ENCODE assay signal across 9 cellular contexts in genomic region chr17:73308017-73308823, GRCh38. TPM values are rescaled to one million over a fixed set of nuclear protein-coding genes. Genes with fewer than 3 reads are reported as not detected.
DNase-seq lines count a peak whose midpoint lies in the region; ATAC-seq and TF ChIP-seq lines count a peak whose summit lies in the region.
"Had no signal": no experiment of that assay in that cellular context is flagged by ENCODE, and none has a peak within 500 bp of the region (broad histone marks: within the 10 kb centered on the region; RNA-seq: fewer than 3 reads in every experiment).

No MANE protein-coding gene starts in this region.

- H3K4me3 ChIP-seq in adrenal gland = peak overlapping the region in 1 of 4 donors; percentile 88
- peak overlapping the region; percentile 81 for H3K4me3 ChIP-seq in left ventricle myocardium inferior
- H3K4me3 ChIP-seq in skeletal muscle tissue (ENCODE audit: low read length in 3 of 3) = peak overlapping the region; percentile 48 to 67 (median 62)

- intact Hi-C loops in adrenal gland (cut with DNase I) = no loop called here
- intact Hi-C loops in left ventricle myocardium inferior (cut with micrococcal nuclease) = no loop called here

- H3K4me1 ChIP-seq in adrenal gland (replicated peaks in 1 of 2) = peaks cover 66 to 73% of the 10 kb centered on the region in 2 donors
- peaks cover 92% of the 10 kb centered on the region for H3K4me1 ChIP-seq in left ventricle myocardium inferior
- H3K4me1 ChIP-seq in skeletal muscle tissue (ENCODE audit: control insufficient read depth in 3 of 3, insufficient read depth in 3 of 3, low read length in 3 of 3) = peaks cover 54 to 70% (median 63%) of the 10 kb centered on the region in 3 donors

- no peak for ATAC-seq in GM18909 (IDR thresholded peaks at IDR 0.05; ENCODE audit: poor library complexity, unreplicated experiment)

- peak; percentile 80 for DNase-seq in HCEC 1CT
- peak; percentile 93 to 98 (median 98) for DNase-seq in adrenal gland
- DNase-seq in left ventricle myocardium inferior = peak; percentile 80
- no peak for DNase-seq in activated CD4-positive, alpha-beta T cell treated with anti-CD3 and anti-CD28 coated beads for 48 hours
- no peak for DNase-seq in middle frontal gyrus (ENCODE audit: extremely low spot score, low spot score)
- DNase-seq in NOMO-1 (lab: John Stamatoyannopoulos, UW; ENCODE audit: unreplicated experiment in 2 of 2) = no peak

- H3K9ac ChIP-seq in skeletal muscle tissue (ENCODE audit: low read depth in 1 of 3, low read length in 3 of 3) = peak overlapping the region; percentile 46 to 76 (median 52)

- TF ChIP-seq POLR2A in adrenal gland (IDR thresholded peaks at IDR 0.05) = peak; percentile 35 to 90

- no peak for TF ChIP-seq CTCF in adrenal gland (IDR thresholded peaks at IDR 0.05)
- no peak for TF ChIP-seq CTCF in left ventricle myocardium inferior (IDR thresholded peaks at IDR 0.05; ENCODE audit: borderline replicate concordance)

- H3K9me3 ChIP-seq in adrenal gland (replicated peaks in 1 of 3) = no peaks in the 10 kb centered on the region
- no peaks in the 10 kb centered on the region for H3K9me3 ChIP-seq in left ventricle myocardium inferior (replicated peaks)
- no peaks in the 10 kb centered on the region for H3K9me3 ChIP-seq in skeletal muscle tissue (ENCODE audit: control insufficient read depth in 3 of 3, low read length in 3 of 3)

- H3K27me3 ChIP-seq in adrenal gland = no peaks in the 10 kb centered on the region
- no peaks in the 10 kb centered on the region for H3K27me3 ChIP-seq in left ventricle myocardium inferior (ENCODE audit: low read depth)
- H3K27me3 ChIP-seq in skeletal muscle tissue (ENCODE audit: control insufficient read depth in 3 of 3, insufficient read depth in 3 of 3, low read length in 3 of 3) = peaks cover 0 to 2% (median 0%) of the 10 kb centered on the region in 3 donors

- H3K36me3 ChIP-seq in adrenal gland (replicated peaks in 1 of 2) (no peaks in the 10 kb centered on the region), left ventricle myocardium inferior (no peaks in the 10 kb centered on the region), skeletal muscle tissue (ENCODE audit: control insufficient read depth in 3 of 3, insufficient read depth in 3 of 3, low read length in 3 of 3) (peaks cover 0 to 3% (median 0%) of the 10 kb centered on the region in 3 donors)

- peak overlapping the region; percentile 90 to 99 (median 98) for H3K27ac ChIP-seq in adrenal gland
- H3K27ac ChIP-seq in left ventricle myocardium inferior (replicated peaks) = peak overlapping the region; percentile 98
- peak overlapping the region; percentile 70 for H3K27ac ChIP-seq in skeletal muscle tissue (ENCODE audit: low read depth, low read length)

- 13 to 30% (median 20%) methylated on average over 15 to 23 of the region's 23 CpGs for WGBS in adrenal gland, 4 donors

RNA-seq across cellular contexts. Expression of gene CDC42EP4, which starts 3.6 kb away (rescaled TPM):
- total RNA-seq in adrenal gland (100 to 1,000 TPM in 6 of 8 donors, 10 to 100 TPM in 2; 87.4 to 172 (median 118) TPM), left ventricle myocardium inferior (34.0 TPM), skeletal muscle tissue (18.8 TPM)
- 10 to 100 TPM; 24.4 to 43.0 (median 37.6) TPM for polyA plus RNA-seq in adrenal gland

RNA-seq across cellular contexts. Expression of gene CPSF4L, which starts 46.5 kb away (rescaled TPM):
- total RNA-seq in adrenal gland (not detected), left ventricle myocardium inferior (not detected), skeletal muscle tissue (not detected)
- not detected for polyA plus RNA-seq in adrenal gland
- polyA plus RNA-seq: neural cell had no signal

Comparison
In these comparisons a context has a peak if more than half of its experiments do, and no peak if none do; other contexts are left out.
1. DNase-seq: peak in HCEC 1CT (single experiment), adrenal gland (7 of 7) and left ventricle myocardium inferior (single experiment); none in activated CD4-positive, alpha-beta T cell treated with anti-CD3 and anti-CD28 coated beads for 48 hours (single experiment), middle frontal gyrus (single experiment) and NOMO-1 (0 of 2).
2. Peak in every context shown above with its lines, with median percentiles within 50 percentile points of each other: H3K27ac ChIP-seq.